In the genomic region with DNA sequence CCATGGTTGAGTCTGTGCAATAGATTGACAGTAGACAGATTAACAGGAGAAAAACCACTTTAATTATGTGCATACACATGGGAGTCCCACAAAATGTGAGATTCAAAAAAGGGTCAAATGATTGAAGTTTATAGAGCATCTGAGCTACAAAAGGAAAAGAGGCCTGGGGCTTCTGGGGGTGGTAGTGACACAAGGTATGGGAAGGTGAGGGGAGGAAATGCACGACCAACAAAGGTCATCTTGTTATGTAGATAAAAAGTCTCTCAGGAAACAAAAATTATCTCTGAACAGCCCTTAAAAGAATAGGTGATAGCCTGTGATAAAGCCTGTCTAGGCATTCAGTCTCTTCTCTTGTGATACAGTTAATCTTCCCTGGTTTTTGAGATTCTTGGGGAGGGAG, we compare ENCODE assay signal across 28 cellular contexts.
"Had no signal": no experiment of that assay in that cellular context is flagged by ENCODE, and none has a peak within 500 bp of the region (broad histone marks: within the 10 kb centered on the region; RNA-seq: fewer than 3 reads in every experiment).

No MANE protein-coding gene starts in this region.

- H3K9me3 Mint-ChIP-seq: stimulated activated effector memory CD8-positive, alpha-beta T cell treated with anti-CD3 and anti-CD28 coated beads, Interleukin-12 subunit alpha, Interleukin-12 subunit beta, amount 100 ng/mL, for 72 hours; stimulated activated memory B cell treated with anti-CD40 and anti-IgM and Interleukin-4, amounts not matched to agents 10 μg/mL and 1 μg/mL and 100 μg/mL, for 72 hours; stimulated activated naive B cell treated with anti-CD40 and anti-IgM and Interleukin-4, amounts not matched to agents 10 μg/mL and 1 μg/mL and 100 μg/mL, for 72 hours; stimulated activated naive CD8-positive, alpha-beta T cell treated with anti-CD3 and anti-CD28 coated beads, Interleukin-15, amount 100 ng/mL, for 72 hours; stimulated activated naive CD8-positive, alpha-beta T cell treated with anti-CD3 and anti-CD28 coated beads, Interleukin-15, Interleukin-2, amounts not matched to agents 100 ng/mL and 50 ng/mL, for 24 hours had no signal

- H3K27ac Mint-ChIP-seq: stimulated activated effector memory CD8-positive, alpha-beta T cell treated with anti-CD3 and anti-CD28 coated beads, Interleukin-12 subunit alpha, Interleukin-12 subunit beta, amount 100 ng/mL, for 72 hours; stimulated activated memory B cell treated with anti-CD40 and anti-IgM and Interleukin-4, amounts not matched to agents 10 μg/mL and 1 μg/mL and 100 μg/mL, for 72 hours; stimulated activated naive B cell treated with anti-CD40 and anti-IgM and Interleukin-4, amounts not matched to agents 10 μg/mL and 1 μg/mL and 100 μg/mL, for 72 hours; stimulated activated naive CD8-positive, alpha-beta T cell treated with anti-CD3 and anti-CD28 coated beads, Interleukin-15, amount 100 ng/mL, for 72 hours; stimulated activated naive CD8-positive, alpha-beta T cell treated with anti-CD3 and anti-CD28 coated beads, Interleukin-15, Interleukin-2, amounts not matched to agents 100 ng/mL and 50 ng/mL, for 24 hours; type B pancreatic cell had no signal

- H3K36me3 Mint-ChIP-seq: stimulated activated effector memory CD8-positive, alpha-beta T cell treated with anti-CD3 and anti-CD28 coated beads, Interleukin-12 subunit alpha, Interleukin-12 subunit beta, amount 100 ng/mL, for 72 hours; stimulated activated memory B cell treated with anti-CD40 and anti-IgM and Interleukin-4, amounts not matched to agents 10 μg/mL and 1 μg/mL and 100 μg/mL, for 72 hours; stimulated activated naive B cell treated with anti-CD40 and anti-IgM and Interleukin-4, amounts not matched to agents 10 μg/mL and 1 μg/mL and 100 μg/mL, for 72 hours; type B pancreatic cell had no signal

- H3K27ac ChIP-seq: stomach, suprapubic skin, thoracic aorta, thyroid gland, tibial artery, tibial nerve, transverse colon, upper lobe of left lung, upper lobe of right lung, uterus, vagina had no signal

- H3K9me3 ChIP-seq: stomach, suprapubic skin, testis, thoracic aorta, thyroid gland, tibial artery, tibial nerve, transverse colon, upper lobe of left lung, upper lobe of right lung, uterus, vagina had no signal

- H3K4me3 Mint-ChIP-seq: stimulated activated effector memory CD8-positive, alpha-beta T cell treated with anti-CD3 and anti-CD28 coated beads, Interleukin-12 subunit alpha, Interleukin-12 subunit beta, amount 100 ng/mL, for 72 hours; stimulated activated memory B cell treated with anti-CD40 and anti-IgM and Interleukin-4, amounts not matched to agents 10 μg/mL and 1 μg/mL and 100 μg/mL, for 72 hours; stimulated activated naive B cell treated with anti-CD40 and anti-IgM and Interleukin-4, amounts not matched to agents 10 μg/mL and 1 μg/mL and 100 μg/mL, for 72 hours; stimulated activated naive CD8-positive, alpha-beta T cell treated with anti-CD3 and anti-CD28 coated beads, Interleukin-15, amount 100 ng/mL, for 72 hours; stimulated activated naive CD8-positive, alpha-beta T cell treated with anti-CD3 and anti-CD28 coated beads, Interleukin-15, Interleukin-2, amounts not matched to agents 100 ng/mL and 50 ng/mL, for 24 hours; type B pancreatic cell had no signal

- H3K4me1 ChIP-seq: stomach, suprapubic skin, thyroid gland, tibial artery, tibial nerve, transverse colon, upper lobe of left lung, upper lobe of right lung, uterus, vagina had no signal

- H3K27me3 Mint-ChIP-seq: stimulated activated naive CD8-positive, alpha-beta T cell treated with anti-CD3 and anti-CD28 coated beads, Interleukin-15, amount 100 ng/mL, for 72 hours; type B pancreatic cell had no signal

- H3K27me3 ChIP-seq: stomach, suprapubic skin, testis, thyroid gland, tibial artery, tibial nerve, transverse colon, upper lobe of left lung, upper lobe of right lung, uterus, vagina had no signal

- DNase-seq: stimulated activated CD4-positive, alpha-beta T cell treated with anti-CD3 and anti-CD28 coated beads, Interleukin-2, amount 100 ng/mL, for 48 hours; stimulated activated CD4-positive, alpha-beta T cell treated with anti-CD3 and anti-CD28 coated beads, Interleukin-4, amount 100 ng/mL, for 1 hour; stimulated activated CD4-positive, alpha-beta T cell treated with anti-CD3 and anti-CD28 coated beads, Interleukin-4, amount 100 ng/mL, for 24 hours; stimulated activated CD4-positive, alpha-beta T cell treated with anti-CD3 and anti-CD28 coated beads, Interleukin-4, amount 100 ng/mL, for 4 hours; stimulated activated CD8-positive, alpha-beta memory T cell treated with anti-CD3 and anti-CD28 coated beads, Interleukin-4, amount 100 ng/mL, for 48 hours; stimulated activated naive B cell treated with anti-CD40 and anti-IgM and Interleukin-4, amounts not matched to agents 10 μg/mL and 1 μg/mL and 100 μg/mL, for 72 hours; stimulated activated naive CD4-positive, alpha-beta T cell; stimulated activated naive CD4-positive, alpha-beta T cell treated with Interleukin-2 at 50 U/mL for 16 hours; stimulated activated naive CD8-positive, alpha-beta T cell treated with anti-CD3 and anti-CD28 coated beads, Interleukin-15, amount 100 ng/mL, for 72 hours; stimulated activated naive CD8-positive, alpha-beta T cell treated with anti-CD3 and anti-CD28 coated beads, Interleukin-15, Interleukin-2, amounts not matched to agents 100 U/mL and 50 U/mL, for 24 hours; stomach; substantia nigra; testis; thyroid gland; tibial artery; transverse colon; trophoblast cell; upper lobe of left lung; upper lobe of right lung; uterus had no signal

- H3K36me3 ChIP-seq: stomach, suprapubic skin, thoracic aorta, thyroid gland, tibial artery, tibial nerve, transverse colon, upper lobe of left lung, upper lobe of right lung, uterus, vagina had no signal

- H3K4me3 ChIP-seq: stomach, suprapubic skin, testis, thoracic aorta, thyroid gland, tibial artery, tibial nerve, transverse colon, upper lobe of left lung, upper lobe of right lung, uterus, vagina had no signal

- H3K4me1 Mint-ChIP-seq: stimulated activated effector memory CD8-positive, alpha-beta T cell treated with anti-CD3 and anti-CD28 coated beads, Interleukin-12 subunit alpha, Interleukin-12 subunit beta, amount 100 ng/mL, for 72 hours; stimulated activated memory B cell treated with anti-CD40 and anti-IgM and Interleukin-4, amounts not matched to agents 10 μg/mL and 1 μg/mL and 100 μg/mL, for 72 hours; stimulated activated naive B cell treated with anti-CD40 and anti-IgM and Interleukin-4, amounts not matched to agents 10 μg/mL and 1 μg/mL and 100 μg/mL, for 72 hours; stimulated activated naive CD8-positive, alpha-beta T cell treated with anti-CD3 and anti-CD28 coated beads, Interleukin-15, amount 100 ng/mL, for 72 hours had no signal

- ATAC-seq: stimulated activated effector memory CD8-positive, alpha-beta T cell treated with anti-CD3 and anti-CD28 coated beads, Interleukin-12 subunit alpha, Interleukin-12 subunit beta, amount 100 ng/mL, for 72 hours; stimulated activated memory B cell treated with anti-CD40 and anti-IgM and Interleukin-4, amounts not matched to agents 10 μg/mL and 1 μg/mL and 100 μg/mL, for 72 hours; stimulated activated naive B cell treated with anti-CD40 and anti-IgM and Interleukin-4, amounts not matched to agents 10 μg/mL and 1 μg/mL and 100 μg/mL, for 72 hours; stimulated activated naive CD8-positive, alpha-beta T cell treated with anti-CD3 and anti-CD28 coated beads, Interleukin-15, amount 100 ng/mL, for 72 hours; stimulated activated naive CD8-positive, alpha-beta T cell treated with anti-CD3 and anti-CD28 coated beads, Interleukin-15, Interleukin-2, amounts not matched to agents 100 U/mL and 50 U/mL, for 24 hours; upper lobe of right lung had no signal
